8 cellular contexts compared by ENCODE assay signal in the genomic region with DNA sequence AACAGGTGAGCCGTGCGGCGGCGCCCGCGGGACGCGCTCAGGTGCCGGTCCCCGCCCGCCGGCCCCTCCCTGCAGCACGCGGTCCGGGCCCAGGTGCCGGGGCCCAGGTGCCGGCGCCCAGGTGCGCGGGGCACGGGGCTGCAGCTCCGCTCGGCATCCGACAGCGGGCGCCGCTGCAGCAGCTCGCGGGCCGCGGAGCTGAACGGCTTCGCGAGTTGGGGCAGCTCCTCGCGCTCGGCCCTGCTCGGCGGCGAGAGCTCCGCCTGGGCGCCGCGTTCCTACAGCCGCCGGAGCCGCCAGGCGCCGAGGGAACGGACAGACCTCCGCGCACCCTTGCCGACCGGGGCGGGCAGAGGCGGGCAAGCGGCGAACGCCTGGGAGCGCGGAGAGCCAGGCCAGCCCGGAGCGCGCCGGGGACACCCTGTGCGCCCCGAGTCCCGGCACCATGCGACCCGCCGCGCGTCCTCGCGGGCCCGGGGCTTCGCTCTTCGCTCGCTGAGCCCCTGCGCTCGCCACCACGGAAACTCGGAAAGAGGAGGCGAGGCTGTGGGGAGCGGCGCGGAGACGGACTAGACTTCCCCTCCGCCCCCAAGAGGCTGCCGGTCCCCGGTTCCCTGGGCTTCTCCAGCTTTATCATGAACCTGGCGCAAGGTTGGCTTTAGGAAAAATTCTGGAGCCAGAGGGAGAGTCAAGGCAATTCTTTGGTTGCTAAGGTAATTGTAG. TPM values are rescaled to one million over a fixed set of nuclear protein-coding genes. Genes with fewer than 3 reads are reported as not detected.
DNase-seq lines count a peak whose midpoint lies in the region; ATAC-seq, FAIRE-seq and TF ChIP-seq lines count a peak whose summit lies in the region.

A gene (plus strand): TSS at position 201 of the 723 bp plus-strand sequence.

- H3K9me3 ChIP-seq in HCT116 (ENCODE audit: control insufficient read depth in 1 of 2, insufficient read depth in 1 of 2, low read depth in 1 of 2, low read length in 2 of 2) (no peaks in the 10 kb centered on the region), esophagus (ENCODE audit: control insufficient read depth in 2 of 2, insufficient read depth in 1 of 2, low read depth in 1 of 2, low read length in 1 of 2) (peaks cover 0 to 3% of the 10 kb centered on the region in 2 donors)

- TF ChIP-seq POLR2A in HCT116 (IDR thresholded peaks at IDR 0.05; ENCODE audit: borderline replicate concordance, extremely low read depth, insufficient read depth, insufficient read length) = no peak

- H3K27me3 ChIP-seq in HCT116 (ENCODE audit: insufficient read depth, low read length) (no peaks in the 10 kb centered on the region), esophagus (ENCODE audit: control insufficient read depth in 1 of 2, insufficient read depth in 2 of 2, low read length in 2 of 2) (peaks cover 7 to 8% of the 10 kb centered on the region in 2 donors)

- H3K4me3 ChIP-seq in HCT116 (replicated peaks in 1 of 2; ENCODE audit: low read depth in 1 of 2, low read length in 2 of 2) (peak within 1 kb of the TSS; percentile 23 to 41), esophagus (ENCODE audit: low read depth in 1 of 2, low read length in 2 of 2) (peak within 1 kb of the TSS; percentile 35 to 36)

- TF ChIP-seq RAD21 in HCT116 (IDR thresholded peaks at IDR 0.05; ENCODE audit: low read depth) = no peak

- no peaks in the 10 kb centered on the region for H3K36me3 Mint-ChIP-seq in T-helper 2 cell treated with Interferon-gamma antibody and Interleukin-4, amounts not matched to agents 5 μg/mL and 100 μg/mL, for 36 hours (ENCODE audit: low read depth)
- H3K36me3 Mint-ChIP-seq in nephron (ENCODE audit: low read depth) = no peaks in the 10 kb centered on the region

- no peak for FAIRE-seq in D721Med (lab: Jason Lieb, UNC)

- H3K36me3 ChIP-seq in HCT116 (ENCODE audit: control insufficient read depth in 1 of 2, insufficient read depth in 2 of 2, low read length in 2 of 2) (no peaks in the 10 kb centered on the region), esophagus (ENCODE audit: control insufficient read depth in 2 of 2, insufficient read depth in 2 of 2, low read length in 1 of 2) (no peaks in the 10 kb centered on the region)

- TF ChIP-seq CTCF in D721Med (IDR thresholded peaks at IDR 0.05; ENCODE audit: insufficient read depth, missing control alignments) (peak; percentile 51), HCT116 (IDR thresholded peaks at IDR 0.05 in 2 of 3, conservative IDR thresholded peaks at IDR 0.05 in 1 of 3; ENCODE audit: borderline replicate concordance in 1 of 3, insufficient read depth in 1 of 3, low read depth in 2 of 3, low read length in 2 of 3) (peak in 1 of 3 experiments; percentile 29; a peak in 2 of 6 replicates), nephron (IDR thresholded peaks at IDR 0.05; ENCODE audit: unreplicated experiment in 3 of 3) (peak; percentile 24 to 45 (median 27))

- H2AFZ ChIP-seq in HCT116 (ENCODE audit: low read depth, low read length, poor library complexity, severe bottlenecking) = peak within 1 kb of the TSS; percentile 72

- H3K27ac ChIP-seq in HCT116 (ENCODE audit: low read depth, low read length) (no peak within 1 kb of the TSS), esophagus (ENCODE audit: low read depth in 2 of 2, low read length in 1 of 2) (no peak within 1 kb of the TSS)

- no peaks in the 10 kb centered on the region for H4K20me1 ChIP-seq in HCT116 (ENCODE audit: insufficient read depth)

- no peak within 1 kb of the TSS for H3K27ac Mint-ChIP-seq in T-helper 2 cell treated with Interferon-gamma antibody and Interleukin-4, amounts not matched to agents 5 μg/mL and 100 μg/mL, for 36 hours
- H3K27ac Mint-ChIP-seq in nephron = no peak within 1 kb of the TSS

- intact Hi-C loops in HCT116 (cut with micrococcal nuclease) = loop anchor here (1.0 to 5.0 kb wide), 2 partner anchors 360 to 490 kb away; no protein-coding TSS in a partner anchor
- intact Hi-C loops in posterior vena cava (cut with DNase I) = no loop called here

- H3K79me2 ChIP-seq in HCT116 (ENCODE audit: insufficient read depth, low read length) = no peaks in the 10 kb centered on the region

- H3K4me3 Mint-ChIP-seq in T-helper 2 cell treated with Interferon-gamma antibody and Interleukin-4, amounts not matched to agents 5 μg/mL and 100 μg/mL, for 36 hours = peak within 1 kb of the TSS; percentile 57
- H3K4me3 Mint-ChIP-seq in nephron = peak within 1 kb of the TSS; percentile 79 to 88 (median 84)

- H3K4me1 Mint-ChIP-seq in T-helper 2 cell treated with Interferon-gamma antibody and Interleukin-4, amounts not matched to agents 5 μg/mL and 100 μg/mL, for 36 hours (ENCODE audit: low read depth) = peaks cover 3% of the 10 kb centered on the region
- H3K4me1 Mint-ChIP-seq in nephron = peaks cover 18% of the 10 kb centered on the region

- H3K9ac ChIP-seq in HCT116 (ENCODE audit: low read length) = 0 out of 2 replicates have a peak within 1 kb of the TSS, but pooled peaks have one; percentile 2

- DNase-seq in D721Med (ENCODE audit: insufficient read length, low spot score) = no peak
- peak; percentile 43 for DNase-seq in HCT116 (ENCODE audit: low read depth, low spot score)
- peak; percentile 33 for DNase-seq in T-helper 2 cell treated with Interferon-gamma antibody and Interleukin-4, amounts not matched to agents 5 μg/mL and 100 μg/mL, for 36 hours (ENCODE audit: low spot score)
- no peak for DNase-seq in posterior vena cava (ENCODE audit: low spot score)
- no peak for DNase-seq in amniotic stem cell (lab: John Stamatoyannopoulos, UW)

- peak within 1 kb of the TSS; percentile 68 for H3K4me2 ChIP-seq in HCT116 (ENCODE audit: low read length)

- no TSS peak for BruUV-seq in HCT116 (replicated peaks; lab: Mats Ljungman, UMichigan)

- WGBS in esophagus, 2 donors = 1% methylated on average over 77 to 92 of the region's 92 CpGs

- POLR2A ChIA-PET in HCT116 (lab: Charles Lee) = no interaction called here

- RAD21 ChIA-PET in HCT116 (lab: Charles Lee; ENCODE audit: low non-redundant PET in 1 of 2, low total read pairs in 2 of 2, uncharacterized antibody in 2 of 2, unreplicated experiment in 2 of 2) = no interaction called here

- H3K4me1 ChIP-seq in HCT116 (ENCODE audit: control insufficient read depth in 1 of 2, insufficient read depth in 2 of 2, low read length in 2 of 2) (peaks cover 5 to 14% of the 10 kb centered on the region in 2 experiments), esophagus (ENCODE audit: control insufficient read depth in 2 of 2, insufficient read depth in 2 of 2, low read length in 1 of 2) (peaks cover 3 to 5% of the 10 kb centered on the region in 2 donors)

- H3K27me3 Mint-ChIP-seq in T-helper 2 cell treated with Interferon-gamma antibody and Interleukin-4, amounts not matched to agents 5 μg/mL and 100 μg/mL, for 36 hours (ENCODE audit: low read depth) = peaks cover 51% of the 10 kb centered on the region
- peaks cover 68% of the 10 kb centered on the region for H3K27me3 Mint-ChIP-seq in nephron (ENCODE audit: low read depth)

- ATAC-seq in HCT116 = peak; percentile 97
- ATAC-seq in HG02938 (IDR thresholded peaks at IDR 0.05; ENCODE audit: unreplicated experiment) = no peak

- H3K9me2 ChIP-seq in HCT116 (ENCODE audit: insufficient read depth) = no peaks in the 10 kb centered on the region

- no peaks in the 10 kb centered on the region for H3K9me3 Mint-ChIP-seq in T-helper 2 cell treated with Interferon-gamma antibody and Interleukin-4, amounts not matched to agents 5 μg/mL and 100 μg/mL, for 36 hours
- peaks cover 10% of the 10 kb centered on the region for H3K9me3 Mint-ChIP-seq in nephron

- CTCF ChIA-PET in HCT116 (lab: Charles Lee) = interaction anchor here (1.1 kb wide), 1 partner anchor 91 kb away, joined by 8 read pairs; no protein-coding TSS in a partner anchor

TF ChIP-seq in HCT116, 20 proteins besides CTCF, POLR2A, EP300 and RAD21:
- TF ChIP-seq FOSL1 (IDR thresholded peaks at IDR 0.05; ENCODE audit: low read depth) = no peak
- TF ChIP-seq, protein P1, sequence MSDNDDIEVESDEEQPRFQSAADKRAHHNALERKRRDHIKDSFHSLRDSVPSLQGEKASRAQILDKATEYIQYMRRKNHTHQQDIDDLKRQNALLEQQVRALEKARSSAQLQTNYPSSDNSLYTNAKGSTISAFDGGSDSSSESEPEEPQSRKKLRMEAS (IDR thresholded peaks at IDR 0.05) = peak; percentile 64
- TF ChIP-seq, protein P2, sequence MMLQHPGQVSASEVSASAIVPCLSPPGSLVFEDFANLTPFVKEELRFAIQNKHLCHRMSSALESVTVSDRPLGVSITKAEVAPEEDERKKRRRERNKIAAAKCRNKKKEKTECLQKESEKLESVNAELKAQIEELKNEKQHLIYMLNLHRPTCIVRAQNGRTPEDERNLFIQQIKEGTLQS (IDR thresholded peaks at IDR 0.05) = no peak

RNA-seq across cellular contexts. Expression of the gene that starts here (rescaled TPM):
- total RNA-seq in HCT116 (2021; ENCODE audit: unreplicated experiment) (4.7 TPM), posterior vena cava (1 to 10 TPM; 1.1 to 2.0 TPM)
- 1.8 and 2.1 TPM in 2 replicates for polyA plus RNA-seq in HCT116 (2012)
- polyA plus RNA-seq in esophagus = under 1 TPM; 0.11 to 0.29 TPM

Comparison
In these comparisons a context has a peak if more than half of its experiments do, and no peak if none do; other contexts are left out.
1. DNase-seq: peak in HCT116 (single experiment) and T-helper 2 cell treated with Interferon-gamma antibody and Interleukin-4, amounts not matched to agents 5 μg/mL and 100 μg/mL, for 36 hours (single experiment); none in D721Med (single experiment), posterior vena cava (single experiment) and amniotic stem cell (single experiment).